11 cellular contexts compared by ENCODE assay signal in genomic region chr3:110378481-110378880, GRCh38.
"Had no signal": no experiment of that assay in that cellular context is flagged by ENCODE, and none has a peak within 500 bp of the region (broad histone marks: within the 10 kb centered on the region; RNA-seq: fewer than 3 reads in every experiment).

No MANE protein-coding gene starts in this region.

- H3K27ac ChIP-seq: esophagus squamous epithelium, lower lobe of right lung, right atrium auricular region, transverse colon had no signal

- DNase-seq: activated B cell treated with CpG ODN at 0.5 μM for 24 hours; activated CD4-positive, alpha-beta T cell treated with anti-CD3 and anti-CD28 coated beads, Interleukin-2, amount 10 ng/mL, durations not matched to agents 24 days and 14 days; activated naive CD4-positive, alpha-beta T cell treated with Interleukin-2 at 50 U/mL for 16 hours; activated naive CD8-positive, alpha-beta T cell treated with anti-CD3 and anti-CD28 coated beads, Interleukin-2, amount 50 U/mL, for 24 hours; dermis blood vessel endothelial cell; esophagus squamous epithelium; lower lobe of right lung; naive thymus-derived CD4-positive, alpha-beta T cell; transverse colon had no signal

- H3K4me3 ChIP-seq: esophagus squamous epithelium, lower lobe of right lung, right atrium auricular region, transverse colon had no signal

- H3K4me1 ChIP-seq: esophagus squamous epithelium, lower lobe of right lung, right atrium auricular region had no signal

- H3K36me3 ChIP-seq: esophagus squamous epithelium, lower lobe of right lung, right atrium auricular region, transverse colon had no signal

- H3K27me3 ChIP-seq: esophagus squamous epithelium, right atrium auricular region, transverse colon had no signal

- H3K9me3 ChIP-seq: esophagus squamous epithelium, lower lobe of right lung, right atrium auricular region had no signal

- ATAC-seq: activated naive CD8-positive, alpha-beta T cell treated with anti-CD3 and anti-CD28 coated beads, Interleukin-2, amount 50 U/mL, for 24 hours; lower lobe of right lung; naive thymus-derived CD4-positive, alpha-beta T cell; stimulated activated memory B cell treated with anti-CD40 and anti-IgM and Interleukin-4, amounts not matched to agents 10 μg/mL and 1 μg/mL and 100 μg/mL, for 72 hours had no signal
